Comparison of ENCODE assay signal across 20 cellular contexts in the genomic region with DNA sequence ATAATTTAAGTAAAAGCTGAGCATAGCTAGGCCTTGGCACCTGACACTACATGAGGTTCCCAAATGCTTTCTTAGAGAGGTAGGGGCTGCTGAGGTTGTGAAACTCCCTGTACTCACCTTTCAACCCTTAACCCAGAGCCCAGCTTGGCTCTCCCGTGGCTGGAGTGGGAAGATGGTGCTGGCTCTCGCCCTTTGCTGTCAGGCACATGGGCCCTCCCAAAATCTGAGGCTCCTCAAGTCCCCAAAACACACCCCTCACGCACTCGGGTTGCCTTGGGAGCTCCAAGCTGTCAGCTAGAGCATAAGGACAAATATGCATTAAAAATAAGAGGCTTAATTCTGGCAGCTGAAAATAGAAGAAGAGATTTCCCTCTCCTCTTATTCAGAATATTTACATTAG. TPM values are rescaled to one million over a fixed set of nuclear protein-coding genes. Genes with fewer than 3 reads are reported as not detected.
DNase-seq lines count a peak whose midpoint lies in the region; FAIRE-seq and TF ChIP-seq lines count a peak whose summit lies in the region.
"Had no signal": no experiment of that assay in that cellular context is flagged by ENCODE, and none has a peak within 500 bp of the region (broad histone marks: within the 10 kb centered on the region; RNA-seq: fewer than 3 reads in every experiment).

No MANE protein-coding gene starts in this region.

- H4K5ac ChIP-seq in H1 (ENCODE audit: insufficient read length, low read depth, low read length) (no peak overlapping the region), mesendoderm (ENCODE audit: low read length) (no peak overlapping the region)

- TF ChIP-seq CTCF in Caco-2 (IDR thresholded peaks at IDR 0.05; ENCODE audit: insufficient read depth in 1 of 2, low read depth in 1 of 2, low read length in 1 of 2, severe bottlenecking in 1 of 2, unreplicated experiment in 1 of 2) (no peak), H1 (IDR thresholded peaks at IDR 0.05; ENCODE audit: control extremely low read depth in 1 of 3, insufficient read depth in 1 of 3, low read depth in 1 of 3, low read length in 3 of 3) (no peak)

- no peak for TF ChIP-seq EP300 in H1 (IDR thresholded peaks at IDR 0.05; ENCODE audit: borderline replicate concordance in 1 of 2, low read depth in 2 of 2, low read length in 2 of 2)

- no peak overlapping the region for H2BK12ac ChIP-seq in H1 (ENCODE audit: low read depth, low read length)

- intact Hi-C loops in Caco-2 (cut with micrococcal nuclease; ENCODE audit: unreplicated experiment): no loop called here

- H2BK20ac ChIP-seq in H1 (ENCODE audit: low read length): no peak overlapping the region

- no TSS peak for BruUV-seq in Caco-2 (replicated peaks; lab: Mats Ljungman, UMichigan)

- peaks cover 4% of the 10 kb centered on the region; the same call in 1 of the 2 replicates for H3K9me3 ChIP-seq in Caco-2
- H3K9me3 ChIP-seq in H1 (ENCODE audit: insufficient read depth in 2 of 2, low read depth in 1 of 2, low read length in 1 of 2): no peaks in the 10 kb centered on the region
- H3K9me3 ChIP-seq in CD8-positive, alpha-beta memory T cell (ENCODE audit: low read length): no peaks in the 10 kb centered on the region
- H3K9me3 ChIP-seq: A549, BE2C, Peyer's patch, SJSA1 had no signal

- H4K91ac ChIP-seq in H1 (replicated peaks; ENCODE audit: insufficient read length, low read length): no peak overlapping the region

- no peaks in the 10 kb centered on the region for H3K79me1 ChIP-seq in H1 (ENCODE audit: low read depth, low read length)
- no peaks in the 10 kb centered on the region for H3K79me1 ChIP-seq in mesendoderm (ENCODE audit: low read length)

- no peaks in the 10 kb centered on the region for H3K23me2 ChIP-seq in H1 (ENCODE audit: low read depth, low read length)

- H2AK5ac ChIP-seq in H1 (ENCODE audit: low read depth, low read length): no peak overlapping the region
- H2AK5ac ChIP-seq in mesendoderm (ENCODE audit: low read length): no peak overlapping the region

- no peaks in the 10 kb centered on the region for H3K9me3 Mint-ChIP-seq in Caco-2 (ENCODE audit: unreplicated experiment)
- H3K9me3 Mint-ChIP-seq in CD8-positive, alpha-beta memory T cell: peaks cover 0 to 5% (median 0%) of the 10 kb centered on the region in 5 donors

- no peaks in the 10 kb centered on the region for H3K36me3 Mint-ChIP-seq in Caco-2 (ENCODE audit: insufficient read depth, unreplicated experiment)
- H3K36me3 Mint-ChIP-seq in CD8-positive, alpha-beta memory T cell: no peaks in the 10 kb centered on the region

- H3K4me3 ChIP-seq in Caco-2 (ENCODE audit: low read depth, low read length): no peak overlapping the region
- H3K4me3 ChIP-seq in H7 (ENCODE audit: insufficient read depth, low read depth, low read length): no peak overlapping the region
- no peak overlapping the region for H3K4me3 ChIP-seq in H1 (ENCODE audit: extremely low read depth in 1 of 4, insufficient read depth in 2 of 4, low read depth in 3 of 4, low read length in 4 of 4)
- no peak overlapping the region for H3K4me3 ChIP-seq in mesendoderm (ENCODE audit: low read length)
- H3K4me3 ChIP-seq in CD8-positive, alpha-beta memory T cell (ENCODE audit: low read length): no peak overlapping the region
- H3K4me3 ChIP-seq: A549, Peyer's patch, SJSA1 had no signal

- peak overlapping the region; percentile 39 for H3K27ac Mint-ChIP-seq in Caco-2 (ENCODE audit: unreplicated experiment)
- no peak overlapping the region for H3K27ac Mint-ChIP-seq in CD8-positive, alpha-beta memory T cell

- H3K4me3 Mint-ChIP-seq in Caco-2 (ENCODE audit: unreplicated experiment): no peak overlapping the region
- no peak overlapping the region for H3K4me3 Mint-ChIP-seq in CD8-positive, alpha-beta memory T cell

- H2BK120ac ChIP-seq in H1 (replicated peaks; ENCODE audit: low read depth, low read length) (no peak overlapping the region), mesendoderm (ENCODE audit: low read depth, low read length) (no peak overlapping the region)

- no peaks in the 10 kb centered on the region for H3K4me1 Mint-ChIP-seq in Caco-2 (ENCODE audit: low read depth, unreplicated experiment)
- H3K4me1 Mint-ChIP-seq in CD8-positive, alpha-beta memory T cell: no peaks in the 10 kb centered on the region

- H2BK15ac ChIP-seq in H1 (ENCODE audit: low read length) (no peak overlapping the region), mesendoderm (replicated peaks; ENCODE audit: low read depth) (no peak overlapping the region)

- H2BK5ac ChIP-seq in H1 (ENCODE audit: low read depth, low read length): no peak overlapping the region
- H2BK5ac ChIP-seq in mesendoderm (ENCODE audit: low read length): no peak overlapping the region

- no peak overlapping the region for H3K18ac ChIP-seq in H1 (ENCODE audit: extremely low read depth, low read length)
- H3K18ac ChIP-seq in mesendoderm (ENCODE audit: low read length): no peak overlapping the region

- H4K20me1 ChIP-seq in H1 (replicated peaks in 1 of 2; ENCODE audit: control insufficient read depth in 1 of 2, insufficient read depth in 2 of 2, low read length in 2 of 2): no peaks in the 10 kb centered on the region

- H3K56ac ChIP-seq in H1 (replicated peaks; ENCODE audit: insufficient read length, low read depth, low read length) (no peak overlapping the region), mesendoderm (ENCODE audit: low read length) (no peak overlapping the region)

- WGBS in H1 (ENCODE audit: extremely low coverage in 1 of 2, insufficient coverage in 1 of 2, insufficient read length in 1 of 2, insufficient replicate concordance in 2 of 2, low coverage in 1 of 2, low lambda C conversion rate in 2 of 2, missing lambda C conversion rate in 1 of 2), 2 experiments: 36% methylated on average over 4 of the region's 4 CpGs; no CpG with 5 or more reads in 1 of the 2 experiments
- no CpG with 5 or more reads among the region's 4 CpGs for WGBS in mesendoderm (ENCODE audit: extremely low coverage, insufficient coverage, low lambda C conversion rate)

- H2AFZ ChIP-seq in H1 (ENCODE audit: low read length): no peak overlapping the region

- H3K27ac ChIP-seq in H1 (ENCODE audit: low read depth, low read length): no peak overlapping the region
- no peak overlapping the region for H3K27ac ChIP-seq in mesendoderm (ENCODE audit: low read depth, low read length)
- no peak overlapping the region for H3K27ac ChIP-seq in CD8-positive, alpha-beta memory T cell (ENCODE audit: low read depth, low read length)
- H3K27ac ChIP-seq: A549, Peyer's patch, SJSA1 had no signal

- H3K4ac ChIP-seq in H1 (replicated peaks; ENCODE audit: insufficient read length, low read depth, low read length) (no peak overlapping the region), mesendoderm (ENCODE audit: low read depth, low read length) (no peak overlapping the region)

- peaks cover 13% of the 10 kb centered on the region for H3K4me1 ChIP-seq in Caco-2
- no peaks in the 10 kb centered on the region for H3K4me1 ChIP-seq in H1 (replicated peaks in 1 of 4; ENCODE audit: control insufficient read depth in 3 of 4, insufficient read depth in 4 of 4, low read length in 3 of 4)
- no peaks in the 10 kb centered on the region for H3K4me1 ChIP-seq in mesendoderm (ENCODE audit: control insufficient read depth, low read depth, low read length)
- H3K4me1 ChIP-seq in CD8-positive, alpha-beta memory T cell (ENCODE audit: insufficient read depth, low read length): no peaks in the 10 kb centered on the region
- H3K4me1 ChIP-seq: A549, BE2C, Peyer's patch, SJSA1 had no signal

- H3K27me3 Mint-ChIP-seq in Caco-2 (ENCODE audit: insufficient read depth, unreplicated experiment): no peaks in the 10 kb centered on the region
- peaks cover 4 to 10% of the 10 kb centered on the region in 2 donors for H3K27me3 Mint-ChIP-seq in CD8-positive, alpha-beta memory T cell

- no peak for TF ChIP-seq POLR2A in H1 (IDR thresholded peaks at IDR 0.05; ENCODE audit: control extremely low read depth in 1 of 2, low read depth in 2 of 2, low read length in 2 of 2)

- no peak overlapping the region for H3K14ac ChIP-seq in H1 (ENCODE audit: insufficient read length)

- H3K36me3 ChIP-seq in Caco-2 (ENCODE audit: control insufficient read depth, insufficient read depth, low read length) (no peaks in the 10 kb centered on the region), H7 (replicated peaks; ENCODE audit: control insufficient read depth, insufficient read depth, low read length) (no peaks in the 10 kb centered on the region), H1 (ENCODE audit: control insufficient read depth in 2 of 4, insufficient read depth in 4 of 4, low read length in 3 of 4) (no peaks in the 10 kb centered on the region), mesendoderm (ENCODE audit: control insufficient read depth, insufficient read depth, low read length) (no peaks in the 10 kb centered on the region)
- H3K36me3 ChIP-seq in CD8-positive, alpha-beta memory T cell (ENCODE audit: insufficient read depth, low read length): no peaks in the 10 kb centered on the region
- H3K36me3 ChIP-seq: BE2C, Peyer's patch, SJSA1 had no signal

- H3K4me2 ChIP-seq in H1 (ENCODE audit: insufficient read depth in 1 of 2, low read depth in 2 of 2, low read length in 2 of 2) (no peak overlapping the region; a peak in 1 of 4 replicates), mesendoderm (ENCODE audit: low read length) (no peak overlapping the region)
- H3K4me2 ChIP-seq: A549 had no signal

- DNase-seq in Caco-2 (peak; percentile 14 to 28), H7 (peak; percentile 2), H1 (ENCODE audit: low read depth in 1 of 2, low spot score in 2 of 2) (peak; percentile 3 to 52), mesendoderm (peak; percentile 20), activated T-cell treated with anti-CD3 and anti-CD28 coated beads for 4 hours (no peak), ureter (ENCODE audit: low spot score) (no peak)
- DNase-seq in CD8-positive, alpha-beta memory T cell: no peak
- DNase-seq: BE2C, DMS153, NCI-H1694 treated with DMSO at 0.1 percent for 48 hours, NCI-H2081 treated with DMSO at 0.1 percent for 48 hours, NCI-H446 treated with DMSO at 0.1 percent for 48 hours, Peyer's patch, T-helper 1 cell had no signal

- H3K23ac ChIP-seq in H1 (ENCODE audit: insufficient read length): no peak overlapping the region
- H3K23ac ChIP-seq in mesendoderm (ENCODE audit: low read length): no peak overlapping the region

- H3K79me2 ChIP-seq in H1 (ENCODE audit: control insufficient read depth in 1 of 2, insufficient read depth in 2 of 2, low read length in 2 of 2) (no peaks in the 10 kb centered on the region), mesendoderm (ENCODE audit: control insufficient read depth, insufficient read depth, low read length) (no peaks in the 10 kb centered on the region)

- FAIRE-seq in H1 (lab: Jason Lieb, UNC): no peak
- FAIRE-seq: A549, G401.6, GM12892, HTR-8/SVneo had no signal

- H4K8ac ChIP-seq in H1 (ENCODE audit: extremely low read depth, insufficient read depth, low read length): no peak overlapping the region
- no peak overlapping the region for H4K8ac ChIP-seq in mesendoderm (ENCODE audit: low read depth, low read length)

- CTCF ChIA-PET in Caco-2 (lab: Charles Lee) (no interaction called here), H1 (lab: Charles Lee; ENCODE audit: partially characterized antibody) (interaction anchor here (1.3 to 1.6 kb wide), 4 partner anchors 8 to 89 kb away, joined by 3 to 6 read pairs (median 5); no protein-coding TSS in a partner anchor)
- CTCF ChIA-PET in CD8-positive, alpha-beta memory T cell (lab: Charles Lee): no interaction called here

- H3K9ac ChIP-seq in H1 (replicated peaks in 1 of 4; ENCODE audit: extremely low read depth in 1 of 4, low read depth in 3 of 4, low read length in 3 of 4) (no peak overlapping the region), mesendoderm (ENCODE audit: low read length) (no peak overlapping the region)

- H3K27me3 ChIP-seq in Caco-2 (replicated peaks; ENCODE audit: control insufficient read depth, insufficient read depth, low read length): no peaks in the 10 kb centered on the region
- H3K27me3 ChIP-seq in H7 (ENCODE audit: control insufficient read depth, insufficient read depth, low read length): peaks cover 4% of the 10 kb centered on the region
- no peaks in the 10 kb centered on the region; a peak in 1 of 7 replicates for H3K27me3 ChIP-seq in H1 (replicated peaks in 1 of 4; ENCODE audit: control insufficient read depth in 3 of 4, extremely low read depth in 1 of 4, insufficient read depth in 3 of 4, low read length in 3 of 4)
- H3K27me3 ChIP-seq in mesendoderm (ENCODE audit: insufficient read depth, low read length, poor library complexity): peaks cover 9% of the 10 kb centered on the region
- no peaks in the 10 kb centered on the region for H3K27me3 ChIP-seq in CD8-positive, alpha-beta memory T cell (ENCODE audit: insufficient read depth, low read length, poor library complexity, severe bottlenecking)
- H3K27me3 ChIP-seq: BE2C, Peyer's patch, SJSA1 had no signal

- no peak for TF ChIP-seq RAD21 in H1 (IDR thresholded peaks at IDR 0.05 in 1 of 2, conservative IDR thresholded peaks at IDR 0.05 in 1 of 2; ENCODE audit: low read depth in 2 of 2, low read length in 2 of 2)

- POLR2A ChIA-PET in Caco-2 (lab: Charles Lee): no interaction called here
- POLR2A ChIA-PET in H1 (lab: Charles Lee; ENCODE audit: partially characterized antibody): no interaction called here
- POLR2A ChIA-PET in CD8-positive, alpha-beta memory T cell (lab: Charles Lee): no interaction called here

RNA-seq across cellular contexts. Expression of gene PLPPR4, which starts 46.7 kb away (rescaled TPM):
- total RNA-seq in Caco-2 (2022) (not detected in 2 replicates), ureter (5.1 TPM)
- total RNA-seq in H7 (2014; rRNA removed; shearing (Covaris generic)): 0.67 and 0.90 TPM in 2 replicates
- 2.2 TPM in 2 replicates for total RNA-seq in H1 (2021; fragmentation: NEBNext Ultra II Directional; extraction: Animal tissue kit (Norgen Biotek cat#: 25700))
- 0.74 and 1.0 TPM in 2 replicates for polyA plus RNA-seq in H1 (2011; rRNA removed)
- polyA plus RNA-seq in H1 (2011; cell fraction: cytosol; rRNA removed): 1.4 TPM
- polyA plus RNA-seq in H1 (2011; cell fraction: nucleus; rRNA removed): 1.9 TPM
- polyA plus RNA-seq in H1 (2012, experiment 1 of 2): 0.84 to 0.95 TPM (median 0.91 TPM) in 4 replicates
- polyA plus RNA-seq in H1 (2012, experiment 2 of 2): 0.05 TPM
- 3.4 TPM for polyA plus RNA-seq in H1 (2013, experiment 1 of 2)
- polyA plus RNA-seq in H1 (2013, experiment 2 of 2): 4.4 TPM
- 1.4 and 1.5 TPM in 2 replicates for polyA minus RNA-seq in H1 (2011; rRNA and poly(A)+ RNA removed)
- polyA minus RNA-seq in H1 (2011; cell fraction: cytosol; rRNA and poly(A)+ RNA removed): 0.81 TPM
- polyA minus RNA-seq in H1 (2011; cell fraction: nucleus; rRNA and poly(A)+ RNA removed): 2.1 TPM
- polyA plus RNA-seq in mesendoderm (2013, experiment 1 of 2): 3.2 TPM
- 3.7 TPM for polyA plus RNA-seq in mesendoderm (2013, experiment 2 of 2)
- total RNA-seq in CD8-positive, alpha-beta memory T cell: not detected
- polyA plus RNA-seq in CD8-positive, alpha-beta memory T cell: not detected
- total RNA-seq: OCI-LY7, Peyer's patch had no signal
- polyA plus RNA-seq: A549 had no signal

Comparison
In these comparisons a context has a peak if more than half of its experiments do, and no peak if none do; other contexts are left out.
1. DNase-seq: peak in Caco-2 (2 of 2), H7 (single experiment), H1 (2 of 2) and mesendoderm (single experiment); none in activated T-cell treated with anti-CD3 and anti-CD28 coated beads for 4 hours (single experiment), ureter (single experiment) and CD8-positive, alpha-beta memory T cell (0 of 5).